ENCODE assay signal across 24 cellular contexts in the genomic region with DNA sequence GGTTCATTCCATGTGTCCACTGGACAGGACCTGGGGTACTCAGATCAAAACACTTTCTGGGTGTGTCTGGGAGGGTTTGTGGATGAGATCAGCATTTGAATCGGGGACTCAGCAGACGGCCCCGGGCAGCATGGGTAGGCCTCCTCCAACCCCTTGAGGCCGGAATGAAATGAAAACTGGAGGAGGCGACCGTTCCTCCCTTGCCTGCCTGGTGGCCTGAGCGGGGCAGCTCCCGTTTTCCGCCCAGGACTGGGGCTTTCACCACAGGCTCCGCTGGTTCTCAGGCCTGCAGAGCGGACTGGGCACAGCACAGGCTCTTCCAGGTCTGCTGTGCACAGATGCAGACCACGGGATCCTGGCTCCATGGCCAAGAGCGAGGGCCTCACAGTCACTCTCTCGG.
DNase-seq lines count a peak whose midpoint lies in the region; ATAC-seq and TF ChIP-seq lines count a peak whose summit lies in the region.
"Had no signal": no experiment of that assay in that cellular context is flagged by ENCODE, and none has a peak within 500 bp of the region (broad histone marks: within the 10 kb centered on the region; RNA-seq: fewer than 3 reads in every experiment).

No MANE protein-coding gene starts in this region.

- no peak for ATAC-seq in activated CD4-positive, alpha-beta T cell treated with anti-CD3 and anti-CD28 coated beads for 36 hours
- no peak for ATAC-seq in CD4-positive, alpha-beta T cell (ENCODE audit: poor library complexity)
- no peak for ATAC-seq in left ventricle myocardium superior
- no peak for ATAC-seq in HG03139 (IDR thresholded peaks at IDR 0.05; ENCODE audit: unreplicated experiment)
- ATAC-seq: body of pancreas, upper lobe of right lung had no signal

- no peak for TF ChIP-seq CTCF in CD4-positive, alpha-beta T cell (IDR thresholded peaks at IDR 0.05)
- TF ChIP-seq CTCF in nephron progenitor cell (IDR thresholded peaks at IDR 0.05) = no peak

- H3K9me3 Mint-ChIP-seq in activated CD4-positive, alpha-beta T cell treated with anti-CD3 and anti-CD28 coated beads for 36 hours (ENCODE audit: low read depth) = no peaks in the 10 kb centered on the region
- no peaks in the 10 kb centered on the region for H3K9me3 Mint-ChIP-seq in CD4-positive, alpha-beta T cell
- no peaks in the 10 kb centered on the region for H3K9me3 Mint-ChIP-seq in nephron progenitor cell

- no peaks in the 10 kb centered on the region for H3K27me3 Mint-ChIP-seq in activated CD4-positive, alpha-beta T cell treated with anti-CD3 and anti-CD28 coated beads for 36 hours
- no peaks in the 10 kb centered on the region for H3K27me3 Mint-ChIP-seq in CD4-positive, alpha-beta T cell
- H3K27me3 Mint-ChIP-seq in nephron progenitor cell (ENCODE audit: low read depth, poor library complexity) = no peaks in the 10 kb centered on the region
- H3K27me3 Mint-ChIP-seq: progenitor cell of endocrine pancreas had no signal

- CTCF ChIA-PET in activated CD4-positive, alpha-beta T cell treated with anti-CD3 and anti-CD28 coated beads for 36 hours (lab: Charles Lee) = no interaction called here
- CTCF ChIA-PET in CD4-positive, alpha-beta T cell (lab: Charles Lee) = no interaction called here

- peaks cover 7% of the 10 kb centered on the region for H3K36me3 Mint-ChIP-seq in activated CD4-positive, alpha-beta T cell treated with anti-CD3 and anti-CD28 coated beads for 36 hours (ENCODE audit: low read depth)
- H3K36me3 Mint-ChIP-seq in CD4-positive, alpha-beta T cell (ENCODE audit: low read depth) = no peaks in the 10 kb centered on the region
- peaks cover 5% of the 10 kb centered on the region for H3K36me3 Mint-ChIP-seq in nephron progenitor cell (ENCODE audit: low read depth)

- H3K9me3 ChIP-seq in CD4-positive, alpha-beta T cell (ENCODE audit: control insufficient read depth, low read length) = no peaks in the 10 kb centered on the region
- H3K9me3 ChIP-seq: body of pancreas, upper lobe of right lung had no signal

- POLR2A ChIA-PET in activated CD4-positive, alpha-beta T cell treated with anti-CD3 and anti-CD28 coated beads for 36 hours (lab: Charles Lee) = no interaction called here
- POLR2A ChIA-PET in CD4-positive, alpha-beta T cell (lab: Charles Lee) = no interaction called here

- no peak overlapping the region for H3K4me3 Mint-ChIP-seq in activated CD4-positive, alpha-beta T cell treated with anti-CD3 and anti-CD28 coated beads for 36 hours
- H3K4me3 Mint-ChIP-seq in CD4-positive, alpha-beta T cell = no peak overlapping the region
- H3K4me3 Mint-ChIP-seq in nephron progenitor cell = no peak overlapping the region

- DNase-seq in activated CD4-positive, alpha-beta T cell treated with anti-CD3 and anti-CD28 coated beads for 36 hours = no peak
- no peak for DNase-seq in activated CD4-positive, alpha-beta T cell treated with anti-CD3 and anti-CD28 coated beads, Interleukin-2, amount 50 U/mL, for 4 hours
- no peak for DNase-seq in CD4-positive, alpha-beta T cell
- DNase-seq in left ventricle myocardium superior (peak; percentile 18), nephron progenitor cell (no peak), NCI-H1417 (lab: John Stamatoyannopoulos, UW) (no peak), dedifferentiated amniotic fluid mesenchymal stem cell (ENCODE audit: extremely low spot score) (no peak)
- DNase-seq: activated CD4-positive, alpha-beta T cell treated with anti-CD3 and anti-CD28 coated beads for 4 hours; activated CD8-positive, alpha-beta memory T cell treated with anti-CD3 and anti-CD28 coated beads, Interleukin-2, amount 50 U/mL, for 4 hours; body of pancreas; DMS53; effector CD8-positive, alpha-beta T cell; foreskin fibroblast; GOT3; Kasumi-1; MV-4-11; NCI-H1694; NCI-H526 treated with DMSO at 0.1 percent for 48 hours; stimulated activated CD4-positive, alpha-beta T cell treated with anti-CD3 and anti-CD28 coated beads, Interleukin-1b, Interleukin-23, amount 100 ng/mL, for 48 hours; substantia nigra; upper lobe of right lung had no signal

- peak overlapping the region; percentile 4 for H3K27ac Mint-ChIP-seq in activated CD4-positive, alpha-beta T cell treated with anti-CD3 and anti-CD28 coated beads for 36 hours
- H3K27ac Mint-ChIP-seq in CD4-positive, alpha-beta T cell = peak overlapping the region; percentile 69
- peak overlapping the region; percentile 86 for H3K27ac Mint-ChIP-seq in nephron progenitor cell
- H3K27ac Mint-ChIP-seq: progenitor cell of endocrine pancreas had no signal

- intact Hi-C loops in activated CD4-positive, alpha-beta T cell treated with anti-CD3 and anti-CD28 coated beads for 36 hours (cut with DNase I, micrococcal nuclease) = no loop called here
- intact Hi-C loops in CD4-positive, alpha-beta T cell (cut with DNase I, micrococcal nuclease) = loop anchor here (5.0 to 10.0 kb wide), 2 partner anchors 50 to 58 kb away; no protein-coding TSS in a partner anchor
- intact Hi-C loops in left ventricle myocardium superior (cut with micrococcal nuclease) = no loop called here

- H3K27ac ChIP-seq in CD4-positive, alpha-beta T cell (ENCODE audit: low read depth, low read length) = no peak overlapping the region
- H3K27ac ChIP-seq: body of pancreas, skin epidermis, upper lobe of right lung had no signal

- peaks cover 28% of the 10 kb centered on the region for H3K4me1 Mint-ChIP-seq in activated CD4-positive, alpha-beta T cell treated with anti-CD3 and anti-CD28 coated beads for 36 hours
- H3K4me1 Mint-ChIP-seq in CD4-positive, alpha-beta T cell (ENCODE audit: low read depth) = peaks cover 38% of the 10 kb centered on the region
- H3K4me1 Mint-ChIP-seq in nephron progenitor cell = peaks cover 22% of the 10 kb centered on the region

- H3K27me3 ChIP-seq in CD4-positive, alpha-beta T cell (ENCODE audit: control insufficient read depth, insufficient read depth, low read length) = no peaks in the 10 kb centered on the region
- H3K27me3 ChIP-seq: body of pancreas, upper lobe of right lung had no signal

Comparison
In these comparisons a context has a peak if more than half of its experiments do, and no peak if none do; other contexts are left out.
1. H3K27ac Mint-ChIP-seq: peak in every context shown above with its lines; median percentile 86 in nephron progenitor cell; 69 in CD4-positive, alpha-beta T cell; 4 in activated CD4-positive, alpha-beta T cell treated with anti-CD3 and anti-CD28 coated beads for 36 hours.
2. intact Hi-C loops: an anchor here in CD4-positive, alpha-beta T cell (5.0 to 10.0 kb wide); none called in activated CD4-positive, alpha-beta T cell treated with anti-CD3 and anti-CD28 coated beads for 36 hours and left ventricle myocardium superior.